1 cellular context compared by ENCODE assay signal in genomic region chr4:40190880-40191815, GRCh38.
TF ChIP-seq lines count a peak whose summit lies in the region.

No MANE protein-coding gene starts in this region.

TF ChIP-seq in HepG2, 621 proteins besides CTCF, POLR2A, EP300 and RAD21 (continued from another document):
- TF ChIP-seq HMGXB3 (CRISPR knock-in tag; IDR thresholded peaks at IDR 0.05; ENCODE audit: borderline replicate concordance) (no peak), HNRNPLL (IDR thresholded peaks at IDR 0.05; ENCODE audit: low read depth, low read length, poor library complexity, severe bottlenecking) (no peak), CREM (IDR thresholded peaks at IDR 0.05) (peak; percentile 68; the same call in 1 of the 2 replicates), CREM (CRISPR knock-in tag; IDR thresholded peaks at IDR 0.05) (no peak), IRF2 (CRISPR knock-in tag; IDR thresholded peaks at IDR 0.05) (peak; percentile 54; the same call in 1 of the 2 replicates), CEBPB (IDR thresholded peaks at IDR 0.05; ENCODE audit: borderline replicate concordance, low read depth, low read length) (no peak), RAD51 (IDR thresholded peaks at IDR 0.05; ENCODE audit: borderline replicate concordance) (no peak), KIAA2018 (CRISPR knock-in tag; IDR thresholded peaks at IDR 0.05; ENCODE audit: borderline replicate concordance) (no peak), RBAK (CRISPR knock-in tag; IDR thresholded peaks at IDR 0.05) (no peak), SATB2 (CRISPR knock-in tag; IDR thresholded peaks at IDR 0.05) (no peak), STAT5B (CRISPR knock-in tag; IDR thresholded peaks at IDR 0.05) (no peak), MXD3 (CRISPR knock-in tag; IDR thresholded peaks at IDR 0.05) (no peak), ZBTB3 (CRISPR knock-in tag; IDR thresholded peaks at IDR 0.05; ENCODE audit: borderline replicate concordance, low read depth) (no peak), HNRNPK (IDR thresholded peaks at IDR 0.05; ENCODE audit: low read depth, low read length, poor library complexity, severe bottlenecking) (no peak), NR2F2 (IDR thresholded peaks at IDR 0.05; ENCODE audit: borderline replicate concordance, low read depth) (0 out of 2 replicates have a peak, but pooled peaks have one; percentile 36), SOX6 (IDR thresholded peaks at IDR 0.05) (no peak), SOX6 (CRISPR knock-in tag; IDR thresholded peaks at IDR 0.05) (no peak; the same call in none of the 2 replicates), GATAD2A (CRISPR knock-in tag; IDR thresholded peaks at IDR 0.05) (peak; percentile 85), ZNF414 (CRISPR knock-in tag; IDR thresholded peaks at IDR 0.05) (no peak), TARDBP (CRISPR knock-in tag; IDR thresholded peaks at IDR 0.05) (no peak; the same call in 1 of the 2 replicates), HNF4A (CRISPR knock-in tag; IDR thresholded peaks at IDR 0.05) (peak; percentile 67; the same call in 1 of the 2 replicates)
